ENCODE assay signal across 8 cellular contexts in the genomic region with DNA sequence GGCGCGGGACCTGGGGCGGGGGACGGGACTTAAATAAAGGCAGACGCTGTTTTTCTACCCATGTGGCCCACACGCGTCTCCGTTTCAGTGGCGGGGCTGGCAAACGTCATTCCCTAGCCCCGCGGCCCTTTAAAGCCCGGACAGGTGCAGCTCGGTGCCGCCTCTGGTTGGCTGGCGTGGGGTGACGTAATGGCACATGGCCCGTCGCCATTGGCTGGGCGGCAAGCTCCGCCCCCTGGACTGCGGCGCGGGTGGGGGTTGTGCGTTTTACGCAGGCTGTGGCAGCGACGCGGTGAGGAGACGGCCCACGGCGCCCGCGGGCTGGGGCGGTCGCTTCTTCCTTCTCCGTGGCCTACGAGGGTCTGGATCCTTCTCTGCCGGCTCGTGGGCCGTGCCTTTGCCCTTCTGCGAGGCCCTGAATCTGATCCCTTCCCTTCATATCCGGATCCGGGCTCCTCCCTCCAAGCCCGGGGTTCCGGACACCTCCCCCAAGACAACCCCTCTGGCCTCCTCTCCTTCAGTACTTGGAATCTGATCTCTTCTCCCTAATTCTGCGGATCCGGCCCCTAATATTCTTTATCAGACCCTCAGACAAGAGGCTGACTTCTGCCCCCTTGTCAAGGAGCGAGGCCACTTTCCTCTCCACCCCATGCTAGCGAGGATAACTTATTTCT. TPM values are rescaled to one million over a fixed set of nuclear protein-coding genes. Genes with fewer than 3 reads are reported as not detected.
DNase-seq lines count a peak whose midpoint lies in the region; ATAC-seq and TF ChIP-seq lines count a peak whose summit lies in the region.

A gene with protein sequence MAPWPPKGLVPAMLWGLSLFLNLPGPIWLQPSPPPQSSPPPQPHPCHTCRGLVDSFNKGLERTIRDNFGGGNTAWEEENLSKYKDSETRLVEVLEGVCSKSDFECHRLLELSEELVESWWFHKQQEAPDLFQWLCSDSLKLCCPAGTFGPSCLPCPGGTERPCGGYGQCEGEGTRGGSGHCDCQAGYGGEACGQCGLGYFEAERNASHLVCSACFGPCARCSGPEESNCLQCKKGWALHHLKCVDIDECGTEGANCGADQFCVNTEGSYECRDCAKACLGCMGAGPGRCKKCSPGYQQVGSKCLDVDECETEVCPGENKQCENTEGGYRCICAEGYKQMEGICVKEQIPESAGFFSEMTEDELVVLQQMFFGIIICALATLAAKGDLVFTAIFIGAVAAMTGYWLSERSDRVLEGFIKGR (plus strand): TSS at position 274 of the 674 bp plus-strand sequence. CDS start 605 bp downstream, outside the sequence.

- H3K4me3 ChIP-seq in ascending aorta = peak within 1 kb of the TSS; percentile 82 to 96
- H3K4me3 ChIP-seq in right cardiac atrium (ENCODE audit: low read length) = peak within 1 kb of the TSS; percentile 63
- peak within 1 kb of the TSS; percentile 59 to 75 for H3K4me3 ChIP-seq in uterus

- peaks cover 6% of the 10 kb centered on the region for H3K36me3 Mint-ChIP-seq in T-helper 2 cell treated with Interferon-gamma antibody and Interleukin-4, amounts not matched to agents 5 μg/mL and 100 μg/mL, for 36 hours (ENCODE audit: low read depth)

- H3K27ac ChIP-seq in ascending aorta (peak within 1 kb of the TSS; percentile 97 to 99), right cardiac atrium (ENCODE audit: low read length) (peak within 1 kb of the TSS; percentile 86), uterus (peak within 1 kb of the TSS; percentile 92 to 94)

- ATAC-seq in GM18498 (IDR thresholded peaks at IDR 0.05; ENCODE audit: unreplicated experiment) (peak; percentile 87), HG02870 (IDR thresholded peaks at IDR 0.05; ENCODE audit: unreplicated experiment) (peak; percentile 86), right cardiac atrium (peak; percentile 96)

- H3K4me1 ChIP-seq in ascending aorta (peaks cover 11 to 21% of the 10 kb centered on the region in 2 donors), right cardiac atrium (ENCODE audit: control insufficient read depth, insufficient read depth, low read length) (peaks cover 9% of the 10 kb centered on the region), uterus (peaks cover 5 to 9% of the 10 kb centered on the region in 2 donors)

- peak; percentile 90 to 92 for TF ChIP-seq POLR2A in uterus (IDR thresholded peaks at IDR 0.05)

- DNase-seq in NCI-H187 treated with DMSO at 0.1 percent for 48 hours (lab: John Stamatoyannopoulos, UW) = peak; percentile 45
- peak; percentile 97 for DNase-seq in T-helper 2 cell treated with Interferon-gamma antibody and Interleukin-4, amounts not matched to agents 5 μg/mL and 100 μg/mL, for 36 hours (ENCODE audit: low spot score)
- DNase-seq in ascending aorta (ENCODE audit: low spot score in 2 of 2) = peak; percentile 93 to 98
- peak; percentile 94 to 98 (median 98) for DNase-seq in right cardiac atrium
- DNase-seq in putamen (ENCODE audit: low spot score) = peak; percentile 96
- peak; percentile 95 for DNase-seq in uterus

- H3K4me3 Mint-ChIP-seq in T-helper 2 cell treated with Interferon-gamma antibody and Interleukin-4, amounts not matched to agents 5 μg/mL and 100 μg/mL, for 36 hours = peak within 1 kb of the TSS; percentile 99

- no peaks in the 10 kb centered on the region for H3K27me3 Mint-ChIP-seq in T-helper 2 cell treated with Interferon-gamma antibody and Interleukin-4, amounts not matched to agents 5 μg/mL and 100 μg/mL, for 36 hours (ENCODE audit: low read depth)

- H3K9me3 ChIP-seq in ascending aorta (no peaks in the 10 kb centered on the region), right cardiac atrium (ENCODE audit: control insufficient read depth, low read length) (no peaks in the 10 kb centered on the region), uterus (no peaks in the 10 kb centered on the region)

- H3K9me3 Mint-ChIP-seq in T-helper 2 cell treated with Interferon-gamma antibody and Interleukin-4, amounts not matched to agents 5 μg/mL and 100 μg/mL, for 36 hours = no peaks in the 10 kb centered on the region

- H3K27ac Mint-ChIP-seq in T-helper 2 cell treated with Interferon-gamma antibody and Interleukin-4, amounts not matched to agents 5 μg/mL and 100 μg/mL, for 36 hours = peak within 1 kb of the TSS; percentile 97

- under 1% methylated on average over 50 of the region's 50 CpGs for WGBS in right cardiac atrium

- intact Hi-C loops in ascending aorta (cut with DNase I) (loop anchor here (1.0 to 10.0 kb wide), 8 partner anchors 13 to 311 kb away; a partner anchor contains a TSS), right cardiac atrium (cut with DNase I) (no loop called here), uterus (cut with DNase I; ENCODE audit: low total_unique reads) (no loop called here)

- H3K36me3 ChIP-seq in ascending aorta (peaks cover 27 to 33% of the 10 kb centered on the region in 2 donors), uterus (no peaks in the 10 kb centered on the region)

- H3K4me1 Mint-ChIP-seq in T-helper 2 cell treated with Interferon-gamma antibody and Interleukin-4, amounts not matched to agents 5 μg/mL and 100 μg/mL, for 36 hours (ENCODE audit: low read depth) = peaks cover 24% of the 10 kb centered on the region

- H3K27me3 ChIP-seq in ascending aorta = no peaks in the 10 kb centered on the region
- no peaks in the 10 kb centered on the region for H3K27me3 ChIP-seq in right cardiac atrium (ENCODE audit: control insufficient read depth, insufficient read depth)
- no peaks in the 10 kb centered on the region for H3K27me3 ChIP-seq in uterus

- no peak for TF ChIP-seq CTCF in ascending aorta (IDR thresholded peaks at IDR 0.05)
- TF ChIP-seq CTCF in uterus (IDR thresholded peaks at IDR 0.05) = peak in 1 of 4 experiments; percentile 25

RNA-seq across cellular contexts. Expression of the gene that starts here (rescaled TPM):
- total RNA-seq in ascending aorta (35.8 TPM), right cardiac atrium (10 to 100 TPM; 59.6 to 88.4 (median 66.9) TPM), uterus (10 to 100 TPM; 20.4 to 38.8 (median 29.1) TPM)
- polyA plus RNA-seq in right cardiac atrium = 92.8 TPM

Comparison
In these comparisons a context has a peak if more than half of its experiments do, and no peak if none do; other contexts are left out.
1. Peak in every context shown above with its lines: DNase-seq, ATAC-seq, H3K4me3 ChIP-seq and H3K27ac ChIP-seq.
2. DNase-seq: peak in every context shown above with its lines; median percentile 98 in right cardiac atrium; 97 in T-helper 2 cell treated with Interferon-gamma antibody and Interleukin-4, amounts not matched to agents 5 μg/mL and 100 μg/mL, for 36 hours; 96 in putamen; 96 in ascending aorta; 95 in uterus; 45 in NCI-H187 treated with DMSO at 0.1 percent for 48 hours.